8 cellular contexts compared by ENCODE assay signal in the genomic region with DNA sequence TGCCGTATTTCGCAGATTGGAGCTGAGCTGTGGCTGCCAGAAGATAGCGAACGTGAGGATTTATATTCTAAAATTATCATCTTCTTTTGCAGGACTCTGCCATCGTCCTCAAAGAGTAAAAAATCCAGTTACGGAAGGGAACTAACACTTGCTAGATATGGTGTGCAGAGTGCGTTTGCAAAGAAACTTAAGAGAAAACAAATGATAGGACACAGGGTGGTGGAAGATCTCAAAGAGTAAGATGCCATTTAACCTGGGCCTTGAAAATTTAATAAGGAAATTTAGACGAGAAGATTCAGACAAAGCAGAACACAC. TPM values are rescaled to one million over a fixed set of nuclear protein-coding genes. Genes with fewer than 3 reads are reported as not detected.
DNase-seq lines count a peak whose midpoint lies in the region; ATAC-seq and TF ChIP-seq lines count a peak whose summit lies in the region.

No MANE protein-coding gene starts in this region.

- WGBS in heart right ventricle, 2 donors: 0 to 1% methylated on average over 8 of the region's 8 CpGs

- H3K9me3 ChIP-seq in Peyer's patch (no peaks in the 10 kb centered on the region), heart right ventricle (no peaks in the 10 kb centered on the region), subcutaneous abdominal adipose tissue (ENCODE audit: control insufficient read depth in 5 of 5, low read length in 5 of 5) (no peaks in the 10 kb centered on the region)

- H3K4me3 ChIP-seq in Peyer's patch: peak overlapping the region; percentile 58 to 69 (median 61)
- peak overlapping the region; percentile 66 to 76 (median 73) for H3K4me3 ChIP-seq in heart right ventricle
- H3K4me3 ChIP-seq in subcutaneous abdominal adipose tissue (ENCODE audit: low read depth in 1 of 5, low read length in 5 of 5): peak overlapping the region; percentile 86 to 96 (median 95)

- TF ChIP-seq CTCF in Peyer's patch (IDR thresholded peaks at IDR 0.05): no peak
- peak in 1 of 9 donors; percentile 9 for TF ChIP-seq CTCF in heart right ventricle (IDR thresholded peaks at IDR 0.05)

- H3K9ac ChIP-seq in subcutaneous abdominal adipose tissue (ENCODE audit: low read length in 5 of 5): peak overlapping the region; percentile 73 to 91 (median 88)

- H3K4me1 ChIP-seq in Peyer's patch (peaks cover 0 to 9% (median 4%) of the 10 kb centered on the region in 4 donors), heart right ventricle (peaks cover 0 to 61% (median 26%) of the 10 kb centered on the region in 9 donors), subcutaneous abdominal adipose tissue (ENCODE audit: control insufficient read depth in 5 of 5, insufficient read depth in 5 of 5, low read length in 5 of 5) (peaks cover 0 to 21% (median 21%) of the 10 kb centered on the region in 5 donors)

- intact Hi-C loops in heart right ventricle (cut with DNase I): loop anchor here in 8 of 10 donors (2.0 to 10.0 kb wide), 7 partner anchors 125 to 457 kb away; no protein-coding TSS in a partner anchor

- H3K36me3 ChIP-seq in Peyer's patch (no peaks in the 10 kb centered on the region), heart right ventricle (peaks cover 0 to 20% (median 0%) of the 10 kb centered on the region in 9 donors), subcutaneous abdominal adipose tissue (ENCODE audit: control insufficient read depth in 5 of 5, insufficient read depth in 5 of 5, low read length in 5 of 5) (peaks cover 0 to 7% (median 0%) of the 10 kb centered on the region in 5 donors)

- no peak for DNase-seq in Peyer's patch
- DNase-seq in heart right ventricle: no peak
- DNase-seq in NCI-H2107 (lab: John Stamatoyannopoulos, UW): no peak
- no peak for DNase-seq in iPS-NIHi11 (ENCODE audit: low spot score)
- DNase-seq in Ammon's horn (ENCODE audit: low spot score): no peak

- TF ChIP-seq POLR2A in Peyer's patch (IDR thresholded peaks at IDR 0.05): no peak

- ATAC-seq in GM21447 (IDR thresholded peaks at IDR 0.05; ENCODE audit: unreplicated experiment) (peak; percentile 1), heart right ventricle (peak in 5 of 8 donors; percentile 0 to 5 (median 4)), GM18861 (IDR thresholded peaks at IDR 0.05; ENCODE audit: unreplicated experiment) (no peak)

- H3K27me3 ChIP-seq in Peyer's patch (no peaks in the 10 kb centered on the region), heart right ventricle (no peaks in the 10 kb centered on the region), subcutaneous abdominal adipose tissue (ENCODE audit: control insufficient read depth in 5 of 5, insufficient read depth in 4 of 5, low read length in 5 of 5) (no peaks in the 10 kb centered on the region)

- H3K27ac ChIP-seq in Peyer's patch (peak overlapping the region; percentile 86 to 96 (median 94)), heart right ventricle (peak overlapping the region; percentile 87 to 98 (median 95)), subcutaneous abdominal adipose tissue (ENCODE audit: low read depth, low read length) (peak overlapping the region; percentile 83)

RNA-seq across cellular contexts. Expression of a gene that starts 0.6 kb away (rescaled TPM):
- total RNA-seq in Peyer's patch (10 to 100 TPM; 28.4 to 59.4 (median 31.2) TPM), heart right ventricle (10 to 100 TPM; 46.4 to 58.3 (median 49.9) TPM)
- 10 to 100 TPM; 39.1 to 80.3 TPM for polyA plus RNA-seq in heart right ventricle

RNA-seq across cellular contexts. Expression of a gene that starts 0.8 kb away (rescaled TPM):
- total RNA-seq in Peyer's patch (10 to 100 TPM in 1 of 4 donors, 1 to 10 TPM in 3; 3.6 to 28.9 (median 6.1) TPM), heart right ventricle (1 to 10 TPM in 9 of 10 donors, under 1 TPM in 1; 0.81 to 3.2 (median 2.1) TPM)
- polyA plus RNA-seq in heart right ventricle: 1 to 10 TPM in 1 of 2 donors, under 1 TPM in 1; 0.77 to 5.3 TPM
